28 cellular contexts compared by ENCODE assay signal in genomic region chr12:48441122-48441521, GRCh38. TPM values are rescaled to one million over a fixed set of nuclear protein-coding genes. Genes with fewer than 3 reads are reported as not detected.
A peak's percentile ranks its signal among the peaks of the same experiment; 100 is the strongest.
DNase-seq lines count a peak whose midpoint lies in the region; ATAC-seq and TF ChIP-seq lines count a peak whose summit lies in the region.
"Had no signal": no experiment of that assay in that cellular context is flagged by ENCODE, and none has a peak within 500 bp of the region (broad histone marks: within the 10 kb centered on the region; RNA-seq: fewer than 3 reads in every experiment).

No MANE protein-coding gene starts in this region.

- TF ChIP-seq CTCF in fibroblast of villous mesenchyme (IDR thresholded peaks at IDR 0.05; ENCODE audit: insufficient read depth, low read depth, low read length) (no peak), parathyroid adenoma (IDR thresholded peaks at IDR 0.05) (no peak), esophagus squamous epithelium (IDR thresholded peaks at IDR 0.05) (no peak), thyroid gland (IDR thresholded peaks at IDR 0.05) (no peak)

- DNase-seq in ELF-1 (ENCODE audit: low read depth, low spot score) (peak; percentile 49), amniotic epithelial cell (ENCODE audit: low read depth) (peak; percentile 89), fibroblast of villous mesenchyme (ENCODE audit: low read depth) (peak; percentile 89), NCI-H187 treated with DMSO at 0.1 percent for 48 hours (lab: John Stamatoyannopoulos, UW) (no peak), esophagus squamous epithelium (lab: John Stamatoyannopoulos, UW) (no peak), thyroid gland (no peak)
- DNase-seq: 8988T; ACHN; BE2C; Calu3; CD8-positive, alpha-beta memory T cell; DMS79 treated with DMSO at 0.1 percent for 48 hours; KG1; MG63; NCI-H1105 treated with DMSO at 0.1 percent for 48 hours; NCI-H146; NCI-H2081 treated with DMSO at 0.1 percent for 48 hours; NCI-H2171; NCI-H345; NCI-H510A treated with DMSO at 0.1 percent for 48 hours; NCI-H748 treated with DMSO at 0.1 percent for 48 hours; PC-3; SJCRH30 had no signal

- H3K27me3 ChIP-seq in parathyroid adenoma (ENCODE audit: control insufficient read depth, insufficient read depth, low read length) (no peaks in the 10 kb centered on the region), esophagus squamous epithelium (no peaks in the 10 kb centered on the region), thyroid gland (no peaks in the 10 kb centered on the region)
- H3K27me3 ChIP-seq: BE2C had no signal

- no peak overlapping the region for H3K9ac ChIP-seq in parathyroid adenoma

- H2AFZ ChIP-seq in parathyroid adenoma = peak overlapping the region; percentile 45

- TF ChIP-seq POLR2A in esophagus squamous epithelium (IDR thresholded peaks at IDR 0.05) (no peak), thyroid gland (IDR thresholded peaks at IDR 0.05) (no peak)

- intact Hi-C loops in esophagus squamous epithelium (cut with DNase I) (no loop called here), thyroid gland (cut with DNase I) (no loop called here)

- H3K4me3 ChIP-seq in fibroblast of villous mesenchyme (ENCODE audit: low read depth, low read length) (no peak overlapping the region), parathyroid adenoma (ENCODE audit: low read depth, low read length) (no peak overlapping the region), esophagus squamous epithelium (no peak overlapping the region), thyroid gland (replicated peaks in 1 of 3) (no peak overlapping the region)
- H3K4me3 ChIP-seq: MG63, SJCRH30 had no signal

- H3K79me2 ChIP-seq in parathyroid adenoma = no peaks in the 10 kb centered on the region

- H3K27ac ChIP-seq in parathyroid adenoma (no peak overlapping the region), esophagus squamous epithelium (no peak overlapping the region), thyroid gland (no peak overlapping the region)
- H3K27ac ChIP-seq: SJCRH30 had no signal

- no peaks in the 10 kb centered on the region for H3K9me3 ChIP-seq in parathyroid adenoma (ENCODE audit: control insufficient read depth, low read length)
- no peaks in the 10 kb centered on the region for H3K9me3 ChIP-seq in esophagus squamous epithelium
- no peaks in the 10 kb centered on the region for H3K9me3 ChIP-seq in thyroid gland
- H3K9me3 ChIP-seq: BE2C, MG63 had no signal

- no peak for ATAC-seq in HG03159 (IDR thresholded peaks at IDR 0.05; ENCODE audit: unreplicated experiment)
- ATAC-seq: PC-3, Right ventricle myocardium inferior, SK-N-SH treated with all-trans-retinoic acid at 6 μM for 48 hours had no signal

- H3K4me1 ChIP-seq in parathyroid adenoma = peaks cover 3% of the 10 kb centered on the region
- H3K4me1 ChIP-seq in esophagus squamous epithelium = peaks cover 0 to 3% (median 2%) of the 10 kb centered on the region in 3 donors
- H3K4me1 ChIP-seq in thyroid gland = no peaks in the 10 kb centered on the region
- H3K4me1 ChIP-seq: BE2C, SJCRH30 had no signal

- no peak overlapping the region for H3K4me2 ChIP-seq in parathyroid adenoma (ENCODE audit: low read length)

- H3K36me3 ChIP-seq in parathyroid adenoma (ENCODE audit: control insufficient read depth, insufficient read depth, low read length) (no peaks in the 10 kb centered on the region), esophagus squamous epithelium (no peaks in the 10 kb centered on the region), thyroid gland (no peaks in the 10 kb centered on the region)
- H3K36me3 ChIP-seq: BE2C, MG63, SJCRH30 had no signal

- 80% methylated on average over 6 of the region's 6 CpGs for WGBS in esophagus squamous epithelium, 2 donors
- 54 to 68% methylated on average over 6 of the region's 6 CpGs for WGBS in thyroid gland, 2 donors

RNA-seq across cellular contexts. Expression of gene ANP32D, which starts 31.2 kb away (rescaled TPM):
- total RNA-seq in fibroblast of villous mesenchyme = not detected in 2 replicates
- not detected for total RNA-seq in esophagus squamous epithelium
- total RNA-seq in thyroid gland = not detected
- total RNA-seq: Calu3; CD8-positive, alpha-beta memory T cell; PC-3; Right ventricle myocardium inferior; RPMI7951 had no signal

RNA-seq across cellular contexts. Expression of gene C12orf54, which starts 41.2 kb away (rescaled TPM):
- not detected in 2 replicates for total RNA-seq in fibroblast of villous mesenchyme
- 1 to 10 TPM in 2 of 4 donors, under 1 TPM in 1, not detected in 1; 0.99 to 2.0 (median 1.5) TPM for total RNA-seq in esophagus squamous epithelium
- total RNA-seq in thyroid gland = not detected
- total RNA-seq: Calu3; CD8-positive, alpha-beta memory T cell; PC-3; Right ventricle myocardium inferior; RPMI7951 had no signal

Comparison
In these comparisons a context has a peak if more than half of its experiments do, and no peak if none do; other contexts are left out.
1. DNase-seq: peak in ELF-1 (single experiment), amniotic epithelial cell (single experiment) and fibroblast of villous mesenchyme (single experiment); none in NCI-H187 treated with DMSO at 0.1 percent for 48 hours (single experiment), esophagus squamous epithelium (single experiment) and thyroid gland (0 of 2).